In genomic region chr21:36028127-36029069, GRCh38 we compare ENCODE assay signal across 8 cellular contexts. TPM values are rescaled to one million over a fixed set of nuclear protein-coding genes. Genes with fewer than 3 reads are reported as not detected.
A peak's percentile ranks its signal among the peaks of the same experiment; 100 is the strongest.
DNase-seq lines count a peak whose midpoint lies in the region; ATAC-seq, FAIRE-seq and TF ChIP-seq lines count a peak whose summit lies in the region.

No MANE protein-coding gene starts in this region.

- H3K27ac Mint-ChIP-seq in activated T-cell treated with anti-CD3 and anti-CD28 coated beads, Interleukin-2, amount 50 U/mL, for 72 hours = no peak overlapping the region

- peak overlapping the region; percentile 81 for H2AFZ ChIP-seq in neuronal stem cell (ENCODE audit: low read length)

- H3K23ac ChIP-seq in neuronal stem cell (ENCODE audit: low read depth, low read length, poor library complexity) = no peak overlapping the region

- no peak overlapping the region for H4K8ac ChIP-seq in neuronal stem cell (ENCODE audit: low read depth, low read length)

- H3K9ac ChIP-seq in neuronal stem cell (ENCODE audit: low read depth, low read length, poor library complexity) = no peak overlapping the region

- H2BK12ac ChIP-seq in neuronal stem cell (ENCODE audit: low read length) = no peak overlapping the region

- no peak overlapping the region for H3K27ac ChIP-seq in neuronal stem cell (replicated peaks; ENCODE audit: low read length)

- no peaks in the 10 kb centered on the region for H3K4me1 ChIP-seq in neuronal stem cell (ENCODE audit: control insufficient read depth in 2 of 2, insufficient read depth in 1 of 2, low read depth in 1 of 2, low read length in 2 of 2)

- H2BK15ac ChIP-seq in neuronal stem cell (ENCODE audit: low read length) = no peak overlapping the region

- peak; percentile 92 for DNase-seq in AG20443 (ENCODE audit: low spot score)
- peak; percentile 64 for DNase-seq in GM19240 (ENCODE audit: insufficient read length, low spot score)
- DNase-seq in Kasumi-1 (lab: John Stamatoyannopoulos, UW) = peak; percentile 64 to 71
- DNase-seq in RCC 7860 (ENCODE audit: low spot score) = peak; percentile 59
- peak; percentile 55 to 70 for DNase-seq in activated T-cell treated with anti-CD3 and anti-CD28 coated beads, Interleukin-2, amount 50 U/mL, for 72 hours
- DNase-seq in fibroblast of the aortic adventitia (ENCODE audit: low read depth) = peak; percentile 82
- DNase-seq in neuronal stem cell (ENCODE audit: low spot score) = peak; percentile 81
- peak; percentile 84 for DNase-seq in superior temporal gyrus (ENCODE audit: extremely low spot score)

- no peak overlapping the region for H3K4me2 ChIP-seq in neuronal stem cell (ENCODE audit: insufficient read depth, low read length, poor library complexity, severe bottlenecking)

- H3K4me3 Mint-ChIP-seq in activated T-cell treated with anti-CD3 and anti-CD28 coated beads, Interleukin-2, amount 50 U/mL, for 72 hours = no peak overlapping the region

- FAIRE-seq in RCC 7860 (lab: Jason Lieb, UNC) = no peak

- no peak overlapping the region for H2AK5ac ChIP-seq in neuronal stem cell (ENCODE audit: low read depth, low read length)

- H2BK5ac ChIP-seq in neuronal stem cell (ENCODE audit: low read length) = no peak overlapping the region

- H3K27me3 Mint-ChIP-seq in activated T-cell treated with anti-CD3 and anti-CD28 coated beads, Interleukin-2, amount 50 U/mL, for 72 hours (ENCODE audit: low read depth) = no peaks in the 10 kb centered on the region

- no peaks in the 10 kb centered on the region for H3K36me3 Mint-ChIP-seq in activated T-cell treated with anti-CD3 and anti-CD28 coated beads, Interleukin-2, amount 50 U/mL, for 72 hours (ENCODE audit: insufficient read depth in 2 of 2)

- no peak overlapping the region for H4K91ac ChIP-seq in neuronal stem cell (ENCODE audit: low read depth, low read length, poor library complexity)

- ATAC-seq in activated T-cell treated with anti-CD3 and anti-CD28 coated beads, Interleukin-2, amount 50 U/mL, for 72 hours (replicated peaks in 1 of 2) = peak; percentile 79 to 82

- TF ChIP-seq CTCF in fibroblast of the aortic adventitia (IDR thresholded peaks at IDR 0.05; ENCODE audit: insufficient read depth, low read length) = peak; percentile 95

- H3K18ac ChIP-seq in neuronal stem cell (ENCODE audit: low read length) = no peak overlapping the region

- H3K4me1 Mint-ChIP-seq in activated T-cell treated with anti-CD3 and anti-CD28 coated beads, Interleukin-2, amount 50 U/mL, for 72 hours (ENCODE audit: low read depth) = peaks cover 7% of the 10 kb centered on the region

- H3K36me3 ChIP-seq in neuronal stem cell (replicated peaks in 1 of 2; ENCODE audit: control insufficient read depth in 2 of 2, insufficient read depth in 2 of 2, low read length in 2 of 2) = peaks cover 0 to 2% of the 10 kb centered on the region in 2 donors

- H3K4me3 ChIP-seq in fibroblast of the aortic adventitia (ENCODE audit: low read depth, low read length) (no peak overlapping the region), neuronal stem cell (ENCODE audit: low read length in 2 of 2) (no peak overlapping the region)

- no peak overlapping the region for H2BK120ac ChIP-seq in neuronal stem cell (ENCODE audit: low read depth, low read length)

- H3K9me3 ChIP-seq in neuronal stem cell (replicated peaks in 1 of 2; ENCODE audit: control insufficient read depth in 2 of 2, insufficient read depth in 1 of 2, low read depth in 1 of 2, low read length in 2 of 2) = no peaks in the 10 kb centered on the region

- H3K27me3 ChIP-seq in neuronal stem cell (ENCODE audit: control insufficient read depth in 3 of 3, insufficient read depth in 3 of 3, low read depth in 1 of 3, low read length in 3 of 3) = peaks cover 0 to 6% (median 0%) of the 10 kb centered on the region in 3 experiments

- no peaks in the 10 kb centered on the region for H3K9me3 Mint-ChIP-seq in activated T-cell treated with anti-CD3 and anti-CD28 coated beads, Interleukin-2, amount 50 U/mL, for 72 hours

- no peaks in the 10 kb centered on the region for H3K79me1 ChIP-seq in neuronal stem cell (ENCODE audit: low read depth, low read length)

- H3K4ac ChIP-seq in neuronal stem cell (ENCODE audit: low read length) = no peak overlapping the region

- no peak overlapping the region for H3K14ac ChIP-seq in neuronal stem cell (ENCODE audit: low read length)

- no CpG with 5 or more reads among the region's 25 CpGs for WGBS in neuronal stem cell (ENCODE audit: extremely low coverage in 2 of 2, insufficient read length in 2 of 2, insufficient replicate concordance in 1 of 2), 2 donors

RNA-seq across cellular contexts. Expression of gene SETD4, which starts 31.9 kb away (rescaled TPM):
- 10 to 100 TPM; 14.0 to 16.7 TPM for total RNA-seq in activated T-cell treated with anti-CD3 and anti-CD28 coated beads, Interleukin-2, amount 50 U/mL, for 72 hours
- total RNA-seq in fibroblast of the aortic adventitia (ENCODE audit: low replicate concordance) = 21.4 and 22.8 TPM in 2 replicates
- 16.1 TPM for polyA plus RNA-seq in neuronal stem cell (2013, experiment 1 of 2)
- 15.6 TPM for polyA plus RNA-seq in neuronal stem cell (2013, experiment 2 of 2)

RNA-seq across cellular contexts. Expression of gene CBR1, which starts 41.4 kb away (rescaled TPM):
- total RNA-seq in activated T-cell treated with anti-CD3 and anti-CD28 coated beads, Interleukin-2, amount 50 U/mL, for 72 hours = 10 to 100 TPM; 17.0 to 38.5 TPM
- 82.4 and 95.0 TPM in 2 replicates for total RNA-seq in fibroblast of the aortic adventitia (ENCODE audit: low replicate concordance)
- 9.9 TPM for polyA plus RNA-seq in neuronal stem cell (2013, experiment 1 of 2)
- polyA plus RNA-seq in neuronal stem cell (2013, experiment 2 of 2) = 10.5 TPM
